11 cellular contexts compared by ENCODE assay signal in genomic region chr14:104223101-104223809, GRCh38.
DNase-seq lines count a peak whose midpoint lies in the region; ATAC-seq and TF ChIP-seq lines count a peak whose summit lies in the region.
"Had no signal": no experiment of that assay in that cellular context is flagged by ENCODE, and none has a peak within 500 bp of the region (broad histone marks: within the 10 kb centered on the region; RNA-seq: fewer than 3 reads in every experiment).

No MANE protein-coding gene starts in this region.

- H3K27me3 Mint-ChIP-seq in immature natural killer cell (ENCODE audit: low read depth in 3 of 3): peaks cover 0 to 2% (median 2%) of the 10 kb centered on the region in 3 donors
- peaks cover 12% of the 10 kb centered on the region for H3K27me3 Mint-ChIP-seq in activated CD4-positive, alpha-beta T cell treated with anti-CD3 and anti-CD28 coated beads for 36 hours

- no peak overlapping the region for H3K4me3 Mint-ChIP-seq in immature natural killer cell
- H3K4me3 Mint-ChIP-seq in activated CD4-positive, alpha-beta T cell treated with anti-CD3 and anti-CD28 coated beads for 36 hours: no peak overlapping the region

- H3K27ac ChIP-seq in HEK293 (ENCODE audit: extremely low read depth, low read depth, low read length): no peak overlapping the region
- H3K27ac ChIP-seq: parathyroid adenoma, SJSA1 had no signal

- TF ChIP-seq CTCF in HEK293 (tag by site-specific recombination; IDR thresholded peaks at IDR 0.05) (no peak), retinal pigment epithelial cell (conservative IDR thresholded peaks at IDR 0.05; ENCODE audit: low read depth, low read length) (no peak)

- H3K36me3 ChIP-seq in HEK293 (ENCODE audit: control insufficient read depth in 2 of 2, insufficient read depth in 1 of 2, low read length in 2 of 2): no peaks in the 10 kb centered on the region
- H3K36me3 ChIP-seq: SJSA1 had no signal

- POLR2A ChIA-PET in HEK293 (lab: Yijun Ruan, JAX): no interaction called here
- POLR2A ChIA-PET in activated CD4-positive, alpha-beta T cell treated with anti-CD3 and anti-CD28 coated beads for 36 hours (lab: Charles Lee): no interaction called here

- intact Hi-C loops in left cardiac atrium (cut with DNase I): no loop called here
- intact Hi-C loops in activated CD4-positive, alpha-beta T cell treated with anti-CD3 and anti-CD28 coated beads for 36 hours (cut with DNase I, micrococcal nuclease): no loop called here

- CTCF ChIA-PET in HEK293 (lab: Yijun Ruan, JAX): interaction anchor here (0.8 to 1.1 kb wide), 3 partner anchors 78 to 392 kb away, joined by 3 to 6 read pairs (median 3); no protein-coding TSS in a partner anchor
- CTCF ChIA-PET in activated CD4-positive, alpha-beta T cell treated with anti-CD3 and anti-CD28 coated beads for 36 hours (lab: Charles Lee): interaction anchor here (0.7 kb wide), 2 partner anchors 140 to 333 kb away, joined by 3 read pairs; no protein-coding TSS in a partner anchor

- H3K4me3 ChIP-seq in HEK293 (ENCODE audit: low read depth, low read length): no peak overlapping the region
- H3K4me3 ChIP-seq in retinal pigment epithelial cell (ENCODE audit: low read length): peak overlapping the region; percentile 15
- H3K4me3 ChIP-seq: SJSA1 had no signal

- no peaks in the 10 kb centered on the region for H3K9me3 ChIP-seq in HEK293 (ENCODE audit: control insufficient read depth, insufficient read depth, low read depth, low read length)
- H3K9me3 ChIP-seq: SJSA1 had no signal

- H3K4me1 Mint-ChIP-seq in immature natural killer cell: peaks cover 6% of the 10 kb centered on the region in 2 donors
- H3K4me1 Mint-ChIP-seq in activated CD4-positive, alpha-beta T cell treated with anti-CD3 and anti-CD28 coated beads for 36 hours: peaks cover 17% of the 10 kb centered on the region

- DNase-seq in NCI-H82 (lab: John Stamatoyannopoulos, UW) (peak; percentile 98), left cardiac atrium (peak; percentile 55), retinal pigment epithelial cell (ENCODE audit: low read depth) (no peak), immature natural killer cell (no peak), KG1 (lab: John Stamatoyannopoulos, UW) (no peak)
- DNase-seq in activated CD4-positive, alpha-beta T cell treated with anti-CD3 and anti-CD28 coated beads for 36 hours: no peak
- DNase-seq: activated CD8-positive, alpha-beta memory T cell treated with anti-CD3 and anti-CD28 coated beads for 24 hours had no signal

- H3K4me1 ChIP-seq in HEK293 (ENCODE audit: control insufficient read depth, insufficient read depth, low read length): no peaks in the 10 kb centered on the region
- H3K4me1 ChIP-seq: parathyroid adenoma, SJSA1 had no signal

- no peaks in the 10 kb centered on the region for H3K36me3 Mint-ChIP-seq in immature natural killer cell
- no peaks in the 10 kb centered on the region for H3K36me3 Mint-ChIP-seq in activated CD4-positive, alpha-beta T cell treated with anti-CD3 and anti-CD28 coated beads for 36 hours (ENCODE audit: low read depth)

- peak; percentile 51 to 81 for ATAC-seq in left cardiac atrium
- no peak for ATAC-seq in activated CD4-positive, alpha-beta T cell treated with anti-CD3 and anti-CD28 coated beads for 36 hours
- ATAC-seq in GM18868 (IDR thresholded peaks at IDR 0.05; ENCODE audit: unreplicated experiment): no peak

- H3K27ac Mint-ChIP-seq in immature natural killer cell: no peak overlapping the region
- H3K27ac Mint-ChIP-seq in activated CD4-positive, alpha-beta T cell treated with anti-CD3 and anti-CD28 coated beads for 36 hours: no peak overlapping the region

- peaks cover 0 to 2% (median 0%) of the 10 kb centered on the region in 6 donors for H3K9me3 Mint-ChIP-seq in immature natural killer cell
- H3K9me3 Mint-ChIP-seq in activated CD4-positive, alpha-beta T cell treated with anti-CD3 and anti-CD28 coated beads for 36 hours (ENCODE audit: low read depth): no peaks in the 10 kb centered on the region

TF ChIP-seq in HEK293, 187 proteins besides CTCF, POLR2A, EP300 and RAD21:
- TF ChIP-seq ZFHX2 (tag by site-specific recombination; conservative IDR thresholded peaks at IDR 0.05): peak; percentile 84
- TF ChIP-seq ZNF433 (tag by site-specific recombination; IDR thresholded peaks at IDR 0.05; ENCODE audit: low read depth): no peak
- peak; percentile 53; the same call in 1 of the 2 replicates for TF ChIP-seq KLF1 (tag by site-specific recombination; IDR thresholded peaks at IDR 0.05)
- TF ChIP-seq HIC1 (tag by site-specific recombination; IDR thresholded peaks at IDR 0.05): no peak
- TF ChIP-seq EGR2 (tag by site-specific recombination; IDR thresholded peaks at IDR 0.05; ENCODE audit: low read depth): peak; percentile 63
- TF ChIP-seq ZNF214 (tag by site-specific recombination; IDR thresholded peaks at IDR 0.05; ENCODE audit: borderline replicate concordance): no peak

Comparison
In these comparisons a context has a peak if more than half of its experiments do, and no peak if none do; other contexts are left out.
1. DNase-seq: peak in NCI-H82 (single experiment) and left cardiac atrium (single experiment); none in retinal pigment epithelial cell (single experiment), immature natural killer cell (0 of 3), activated CD4-positive, alpha-beta T cell treated with anti-CD3 and anti-CD28 coated beads for 36 hours (single experiment) and KG1 (single experiment).
2. ATAC-seq: peak in left cardiac atrium (2 of 2); none in activated CD4-positive, alpha-beta T cell treated with anti-CD3 and anti-CD28 coated beads for 36 hours (single experiment) and GM18868 (single experiment).